ENCODE assay signal across 8 cellular contexts in the genomic region with DNA sequence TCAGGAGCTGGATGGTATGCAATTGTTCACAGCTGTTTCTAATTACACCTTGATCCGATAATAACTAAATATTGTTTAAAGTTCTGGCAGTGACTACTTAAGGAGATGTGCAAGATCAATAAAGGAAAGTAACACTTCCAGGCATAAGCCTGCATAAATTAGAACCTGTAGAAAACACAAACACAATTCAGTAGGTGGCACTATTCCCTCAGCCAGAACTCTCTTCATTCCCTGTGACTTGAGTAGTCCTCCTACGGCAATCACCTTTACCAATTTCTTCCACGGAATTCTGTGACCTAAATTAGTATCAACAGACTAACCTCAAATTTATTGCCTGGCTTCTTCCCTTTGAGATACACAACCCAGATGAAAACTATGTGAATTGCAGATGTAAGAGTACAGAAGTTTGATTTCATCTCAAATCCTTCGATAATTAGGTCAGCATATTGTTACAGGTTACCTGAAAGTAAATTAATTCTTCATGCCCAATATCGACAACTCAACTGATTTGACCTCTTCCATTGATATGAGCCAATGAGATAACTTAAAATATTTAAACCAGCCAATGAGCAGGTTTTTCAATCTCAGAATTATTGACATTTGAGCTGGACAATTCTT.
DNase-seq lines count a peak whose midpoint lies in the region; ATAC-seq and TF ChIP-seq lines count a peak whose summit lies in the region.

No MANE protein-coding gene starts in this region.

- no peaks in the 10 kb centered on the region for H3K9me3 ChIP-seq in RWPE2 (ENCODE audit: severe bottlenecking)
- peaks cover 7% of the 10 kb centered on the region for H3K9me3 ChIP-seq in left ventricle myocardium inferior (replicated peaks)
- H3K9me3 ChIP-seq in tibial artery = no peaks in the 10 kb centered on the region

- POLR2A ChIA-PET in BJ (lab: Charles Lee) = no interaction called here

- H3K4me3 Mint-ChIP-seq in activated naive CD4-positive, alpha-beta T cell treated with anti-CD3 and anti-CD28 coated beads, Interleukin-2, amount 10 ng/mL, durations not matched to agents 7 days and 5 days = no peak overlapping the region

- H3K36me3 Mint-ChIP-seq in activated naive CD4-positive, alpha-beta T cell treated with anti-CD3 and anti-CD28 coated beads, Interleukin-2, amount 10 ng/mL, durations not matched to agents 7 days and 5 days = no peaks in the 10 kb centered on the region

- H3K4me1 ChIP-seq in RWPE2 (ENCODE audit: insufficient read depth, poor library complexity, severe bottlenecking) = peaks cover 7% of the 10 kb centered on the region
- H3K4me1 ChIP-seq in left ventricle myocardium inferior = peaks cover 13% of the 10 kb centered on the region
- H3K4me1 ChIP-seq in tibial artery = peaks cover 0 to 5% (median 0%) of the 10 kb centered on the region in 4 donors

- no peak overlapping the region for H3K4me3 ChIP-seq in BJ (ENCODE audit: low read depth, low read length)
- no peak overlapping the region for H3K4me3 ChIP-seq in RWPE2 (ENCODE audit: severe bottlenecking)
- no peak overlapping the region for H3K4me3 ChIP-seq in left ventricle myocardium inferior
- H3K4me3 ChIP-seq in tibial artery = no peak overlapping the region

- H3K9me3 Mint-ChIP-seq in activated naive CD4-positive, alpha-beta T cell treated with anti-CD3 and anti-CD28 coated beads, Interleukin-2, amount 10 ng/mL, durations not matched to agents 7 days and 5 days = peaks cover 5% of the 10 kb centered on the region

- DNase-seq in BJ (ENCODE audit: low read depth) = no peak
- DNase-seq in Kasumi-1 (lab: John Stamatoyannopoulos, UW) = peak; percentile 19 to 32
- DNase-seq in RWPE2 (ENCODE audit: low spot score) = no peak
- DNase-seq in left ventricle myocardium inferior = no peak
- no peak for DNase-seq in tibial artery
- DNase-seq in stimulated activated CD4-positive, alpha-beta T cell treated with anti-CD3 and anti-CD28 coated beads, Interleukin-4, amount 100 ng/mL, for 24 hours = no peak
- no peak for DNase-seq in activated naive CD4-positive, alpha-beta T cell treated with anti-CD3 and anti-CD28 coated beads, Interleukin-2, amount 10 ng/mL, durations not matched to agents 7 days and 5 days

- no peak overlapping the region for H3K27ac Mint-ChIP-seq in activated naive CD4-positive, alpha-beta T cell treated with anti-CD3 and anti-CD28 coated beads, Interleukin-2, amount 10 ng/mL, durations not matched to agents 7 days and 5 days

- H3K27ac ChIP-seq in RWPE2 (ENCODE audit: poor library complexity, severe bottlenecking) = no peak overlapping the region
- no peak overlapping the region for H3K27ac ChIP-seq in left ventricle myocardium inferior (replicated peaks)
- H3K27ac ChIP-seq in tibial artery = no peak overlapping the region

- TF ChIP-seq CTCF in BJ (IDR thresholded peaks at IDR 0.05; ENCODE audit: insufficient read depth, low read depth, low read length) (peak; percentile 55), RWPE2 (IDR thresholded peaks at IDR 0.05; ENCODE audit: poor library complexity, severe bottlenecking) (peak; percentile 82), left ventricle myocardium inferior (IDR thresholded peaks at IDR 0.05; ENCODE audit: borderline replicate concordance) (peak; percentile 67), tibial artery (IDR thresholded peaks at IDR 0.05) (peak; percentile 25 to 26)

- H3K4me1 Mint-ChIP-seq in activated naive CD4-positive, alpha-beta T cell treated with anti-CD3 and anti-CD28 coated beads, Interleukin-2, amount 10 ng/mL, durations not matched to agents 7 days and 5 days = no peaks in the 10 kb centered on the region

- H3K27me3 Mint-ChIP-seq in activated naive CD4-positive, alpha-beta T cell treated with anti-CD3 and anti-CD28 coated beads, Interleukin-2, amount 10 ng/mL, durations not matched to agents 7 days and 5 days = no peaks in the 10 kb centered on the region

- H3K27me3 ChIP-seq in BJ (ENCODE audit: control insufficient read depth, insufficient read depth, low read length) (no peaks in the 10 kb centered on the region), RWPE2 (ENCODE audit: insufficient read depth, poor library complexity, severe bottlenecking) (no peaks in the 10 kb centered on the region), left ventricle myocardium inferior (ENCODE audit: low read depth) (no peaks in the 10 kb centered on the region), tibial artery (no peaks in the 10 kb centered on the region)

- ATAC-seq in RWPE2 (ENCODE audit: low read depth) (peak; percentile 78), GM21360 (IDR thresholded peaks at IDR 0.05; ENCODE audit: unreplicated experiment) (no peak)

- H3K36me3 ChIP-seq in BJ (ENCODE audit: control insufficient read depth, insufficient read depth, low read length) (no peaks in the 10 kb centered on the region), RWPE2 (ENCODE audit: low read depth) (0 out of 2 replicates have a peak, but pooled peaks cover 3% of the 10 kb centered on the region), left ventricle myocardium inferior (no peaks in the 10 kb centered on the region), tibial artery (no peaks in the 10 kb centered on the region)

- CTCF ChIA-PET in BJ (lab: Yijun Ruan, JAX) = interaction anchor here (0.7 to 3.9 kb wide), 5 partner anchors 11 to 457 kb away, joined by 3 to 26 read pairs (median 8); partner anchors contain the start of gene PID1
- CTCF ChIA-PET in activated naive CD4-positive, alpha-beta T cell treated with anti-CD3 and anti-CD28 coated beads, Interleukin-2, amount 10 ng/mL, durations not matched to agents 7 days and 5 days (lab: Charles Lee) = no interaction called here

- intact Hi-C loops in left ventricle myocardium inferior (cut with micrococcal nuclease) = no loop called here
- intact Hi-C loops in tibial artery (cut with DNase I; ENCODE audit: low total_unique reads) = no loop called here

Comparison
In these comparisons a context has a peak if more than half of its experiments do, and no peak if none do; other contexts are left out.
1. DNase-seq: peak in Kasumi-1 (2 of 2); none in BJ (single experiment), RWPE2 (single experiment), left ventricle myocardium inferior (single experiment), tibial artery (0 of 2), stimulated activated CD4-positive, alpha-beta T cell treated with anti-CD3 and anti-CD28 coated beads, Interleukin-4, amount 100 ng/mL, for 24 hours (single experiment) and activated naive CD4-positive, alpha-beta T cell treated with anti-CD3 and anti-CD28 coated beads, Interleukin-2, amount 10 ng/mL, durations not matched to agents 7 days and 5 days (single experiment).
2. CTCF ChIP-seq: peak in every context shown above with its lines; median percentile 82 in RWPE2; 67 in left ventricle myocardium inferior; 55 in BJ; 26 in tibial artery.